In the genomic region with DNA sequence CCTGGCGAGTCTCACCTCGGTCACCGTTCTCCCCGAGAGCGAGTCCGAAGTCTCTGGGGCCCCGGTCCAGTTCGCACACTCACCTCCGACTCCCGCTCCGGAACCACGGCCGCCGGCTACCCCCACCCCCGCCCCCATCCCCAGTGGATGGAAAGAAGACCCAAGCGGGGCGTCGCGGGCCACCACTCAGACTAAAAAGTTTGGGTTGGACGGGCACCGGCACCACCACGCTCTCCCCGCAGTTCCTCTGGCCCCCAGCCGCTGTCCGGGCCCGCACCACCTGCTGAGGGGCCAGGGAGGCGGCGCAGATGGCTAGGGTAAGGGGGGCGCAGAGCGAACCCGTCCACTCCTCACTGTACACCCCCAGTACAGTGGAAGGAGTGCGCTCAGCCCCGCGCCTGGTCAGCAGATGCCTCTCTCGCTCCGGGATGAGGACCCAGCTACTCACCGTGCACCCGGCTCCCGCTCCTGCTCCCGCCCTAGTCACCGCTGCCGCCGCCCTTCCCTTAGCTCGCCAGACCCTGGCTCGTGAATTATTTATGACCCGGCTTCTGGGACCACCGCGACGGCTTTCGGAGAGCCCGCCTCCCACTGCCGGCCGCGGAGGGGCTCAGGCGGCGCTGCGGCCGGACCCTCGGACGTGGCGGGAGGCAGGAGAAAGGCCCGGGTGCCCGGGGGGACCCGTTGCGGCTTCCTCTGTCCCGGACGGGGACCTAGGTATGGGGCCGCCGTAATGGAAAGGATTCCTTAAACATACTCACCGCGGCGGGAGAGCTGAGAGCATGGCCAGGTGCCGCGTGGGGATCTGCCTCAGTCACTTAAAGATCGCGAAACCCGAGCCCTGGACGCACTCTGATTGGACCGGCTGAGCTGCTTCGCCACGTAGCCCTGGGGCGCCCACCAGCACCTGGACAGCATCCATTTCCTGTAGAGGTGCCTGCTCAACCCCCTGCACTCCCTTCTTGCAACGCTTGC, we compare ENCODE assay signal across 8 cellular contexts. TPM values are rescaled to one million over a fixed set of nuclear protein-coding genes. Genes with fewer than 3 reads are reported as not detected.
DNase-seq lines count a peak whose midpoint lies in the region; FAIRE-seq and TF ChIP-seq lines count a peak whose summit lies in the region.

A gene with protein sequence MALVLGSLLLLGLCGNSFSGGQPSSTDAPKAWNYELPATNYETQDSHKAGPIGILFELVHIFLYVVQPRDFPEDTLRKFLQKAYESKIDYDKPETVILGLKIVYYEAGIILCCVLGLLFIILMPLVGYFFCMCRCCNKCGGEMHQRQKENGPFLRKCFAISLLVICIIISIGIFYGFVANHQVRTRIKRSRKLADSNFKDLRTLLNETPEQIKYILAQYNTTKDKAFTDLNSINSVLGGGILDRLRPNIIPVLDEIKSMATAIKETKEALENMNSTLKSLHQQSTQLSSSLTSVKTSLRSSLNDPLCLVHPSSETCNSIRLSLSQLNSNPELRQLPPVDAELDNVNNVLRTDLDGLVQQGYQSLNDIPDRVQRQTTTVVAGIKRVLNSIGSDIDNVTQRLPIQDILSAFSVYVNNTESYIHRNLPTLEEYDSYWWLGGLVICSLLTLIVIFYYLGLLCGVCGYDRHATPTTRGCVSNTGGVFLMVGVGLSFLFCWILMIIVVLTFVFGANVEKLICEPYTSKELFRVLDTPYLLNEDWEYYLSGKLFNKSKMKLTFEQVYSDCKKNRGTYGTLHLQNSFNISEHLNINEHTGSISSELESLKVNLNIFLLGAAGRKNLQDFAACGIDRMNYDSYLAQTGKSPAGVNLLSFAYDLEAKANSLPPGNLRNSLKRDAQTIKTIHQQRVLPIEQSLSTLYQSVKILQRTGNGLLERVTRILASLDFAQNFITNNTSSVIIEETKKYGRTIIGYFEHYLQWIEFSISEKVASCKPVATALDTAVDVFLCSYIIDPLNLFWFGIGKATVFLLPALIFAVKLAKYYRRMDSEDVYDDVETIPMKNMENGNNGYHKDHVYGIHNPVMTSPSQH (minus strand): TSS at position 807 of the 975 bp plus-strand sequence. CDS start 8,117 bp downstream, outside the sequence.

- no peaks in the 10 kb centered on the region for H4K20me1 ChIP-seq in mammary epithelial cell (ENCODE audit: insufficient read depth, low read length)

- H3K4me1 ChIP-seq in BE2C (no peaks in the 10 kb centered on the region), mammary epithelial cell (ENCODE audit: insufficient read depth, low read length) (peaks cover 23% of the 10 kb centered on the region), stomach (peaks cover 23 to 33% (median 31%) of the 10 kb centered on the region in 4 donors)

- TF ChIP-seq EP300 in stomach (IDR thresholded peaks at IDR 0.05) = no peak

- peak within 1 kb of the TSS; percentile 77 for H2AFZ ChIP-seq in mammary epithelial cell (ENCODE audit: low read depth, low read length)

- H3K9me3 ChIP-seq in BE2C (no peaks in the 10 kb centered on the region; the same call in 1 of the 2 replicates), MG63 (no peaks in the 10 kb centered on the region), mammary epithelial cell (replicated peaks; ENCODE audit: insufficient read depth, low read length) (no peaks in the 10 kb centered on the region), stomach (no peaks in the 10 kb centered on the region)

- DNase-seq in BE2C (peak; percentile 29), MG63 (peak; percentile 3), mammary epithelial cell (no peak), lower leg skin (ENCODE audit: low spot score in 2 of 2) (no peak), stomach (peak; percentile 44), GM19239 (ENCODE audit: insufficient read length, low spot score) (no peak), NAMALWA (ENCODE audit: low spot score) (no peak), NCI-H2171 treated with DMSO at 0.1 percent for 48 hours (lab: John Stamatoyannopoulos, UW) (no peak)

- dilution Hi-C loops in mammary epithelial cell (cut with HindIII; ENCODE audit: low sequenced_read_pairs) = no loop called here

- peak within 1 kb of the TSS; percentile 32 for H3K4me3 ChIP-seq in BE2C (ENCODE audit: low read depth, low read length)
- peak within 1 kb of the TSS; percentile 25 for H3K4me3 ChIP-seq in MG63
- peak within 1 kb of the TSS; percentile 23 to 47 (median 32) for H3K4me3 ChIP-seq in mammary epithelial cell (replicated peaks in 1 of 3; ENCODE audit: insufficient read depth in 1 of 3, low read depth in 2 of 3, low read length in 3 of 3)
- H3K4me3 ChIP-seq in lower leg skin (ENCODE audit: low read depth, poor library complexity, severe bottlenecking) = peak within 1 kb of the TSS; percentile 10
- peak within 1 kb of the TSS; percentile 47 to 65 (median 56) for H3K4me3 ChIP-seq in stomach

- BruUV-seq in mammary epithelial cell (replicated peaks; lab: Mats Ljungman, UMichigan) = no TSS peak

- peak within 1 kb of the TSS; percentile 98 for H3K4me2 ChIP-seq in mammary epithelial cell (ENCODE audit: insufficient read depth, low read depth, low read length)

- H3K9ac ChIP-seq in mammary epithelial cell (ENCODE audit: insufficient read depth, low read length) = no peak within 1 kb of the TSS

- in situ Hi-C loops in mammary epithelial cell (cut with MboI; ENCODE audit: low sequenced_read_pairs in 2 of 2) = no loop called here

- FAIRE-seq in GM19239 (lab: Jason Lieb, UNC) = no peak

- intact Hi-C loops in mammary epithelial cell (cut with micrococcal nuclease) = no loop called here
- intact Hi-C loops in lower leg skin (cut with DNase I; ENCODE audit: low total_unique reads) = no loop called here
- intact Hi-C loops in stomach (cut with DNase I; ENCODE audit: low total_unique reads) = no loop called here

- TF ChIP-seq POLR2A in lower leg skin (IDR thresholded peaks at IDR 0.05) = no peak
- no peak for TF ChIP-seq POLR2A in stomach (IDR thresholded peaks at IDR 0.05)

- 16% methylated on average over 20 of the region's 83 CpGs for WGBS in mammary epithelial cell (ENCODE audit: low coverage, missing lambda C conversion rate)
- 1 to 4% methylated on average over 51 to 67 of the region's 83 CpGs for WGBS in lower leg skin, 2 donors
- WGBS in stomach, 5 donors = 1 to 4% (median 2%) methylated on average over 36 to 83 of the region's 83 CpGs

- CTCF ChIA-PET in mammary epithelial cell (lab: Charles Lee; ENCODE audit: low non-redundant PET) = no interaction called here

- TF ChIP-seq CTCF in BE2C (IDR thresholded peaks at IDR 0.05; ENCODE audit: low read depth, low read length) = no peak
- TF ChIP-seq CTCF in mammary epithelial cell (conservative IDR thresholded peaks at IDR 0.05 in 1 of 2, IDR thresholded peaks at IDR 0.05 in 1 of 2; ENCODE audit: extremely low read depth in 1 of 2, insufficient read depth in 1 of 2, low read depth in 1 of 2, low read length in 2 of 2) = no peak
- TF ChIP-seq CTCF in lower leg skin (IDR thresholded peaks at IDR 0.05) = peak in 1 of 3 donors; percentile 19
- no peak for TF ChIP-seq CTCF in stomach (IDR thresholded peaks at IDR 0.05)

- H3K27ac ChIP-seq in mammary epithelial cell (ENCODE audit: insufficient read depth, low read depth, low read length) (no peak within 1 kb of the TSS), stomach (peak within 1 kb of the TSS; percentile 49 to 84 (median 73))

- H3K27me3 ChIP-seq in BE2C (peaks cover 60% of the 10 kb centered on the region), MG63 (peaks cover 42% of the 10 kb centered on the region), mammary epithelial cell (ENCODE audit: insufficient read depth, low read length) (peaks cover 38% of the 10 kb centered on the region), stomach (peaks cover 0 to 66% (median 23%) of the 10 kb centered on the region in 3 donors)

- no peaks in the 10 kb centered on the region for H3K36me3 ChIP-seq in BE2C
- H3K36me3 ChIP-seq in MG63 = no peaks in the 10 kb centered on the region
- H3K36me3 ChIP-seq in mammary epithelial cell (ENCODE audit: insufficient read depth, low read length) = no peaks in the 10 kb centered on the region
- no peaks in the 10 kb centered on the region for H3K36me3 ChIP-seq in stomach

- H3K79me2 ChIP-seq in mammary epithelial cell (ENCODE audit: insufficient read depth, low read length) = no peaks in the 10 kb centered on the region

RNA-seq across cellular contexts. Expression of the gene that starts here (rescaled TPM):
- 0.79 TPM for polyA plus RNA-seq in BE2C (2012; ENCODE audit: insufficient read depth, insufficient read length, low read depth)
- total RNA-seq in MG63 (2014; rRNA removed; shearing (Covaris generic); ENCODE audit: low replicate concordance) = not detected in 2 replicates
- total RNA-seq in mammary epithelial cell = 1 to 10 TPM in 1 of 2 donors, not detected in 1; 4.0 TPM
- 0.10 TPM for polyA plus RNA-seq in mammary epithelial cell
- polyA minus RNA-seq in mammary epithelial cell = not detected
- 1 to 10 TPM; 1.3 to 7.6 (median 2.9) TPM for total RNA-seq in lower leg skin
- 100 to 1,000 TPM in 2 of 5 donors, 10 to 100 TPM in 2, 1 to 10 TPM in 1; 3.5 to 124 (median 29.0) TPM for total RNA-seq in stomach
- 10 to 100 TPM in 2 of 3 donors, 1 to 10 TPM in 1; 4.6 to 12.2 (median 11.8) TPM for polyA plus RNA-seq in stomach

Comparison
In these comparisons a context has a peak if more than half of its experiments do, and no peak if none do; other contexts are left out.
1. Peak in DNase-seq and H3K4me3 ChIP-seq in MG63; RNA of the gene not detected or under 1 TPM.
2. DNase-seq: peak in BE2C (single experiment) and stomach (single experiment); none in mammary epithelial cell (single experiment), lower leg skin (0 of 2), GM19239 (single experiment), NAMALWA (single experiment) and NCI-H2171 treated with DMSO at 0.1 percent for 48 hours (single experiment).
3. Peak in every context shown above with its lines, with median percentiles within 50 percentile points of each other: H3K4me3 ChIP-seq.